Comparison of ENCODE assay signal across 18 cellular contexts in the genomic region with DNA sequence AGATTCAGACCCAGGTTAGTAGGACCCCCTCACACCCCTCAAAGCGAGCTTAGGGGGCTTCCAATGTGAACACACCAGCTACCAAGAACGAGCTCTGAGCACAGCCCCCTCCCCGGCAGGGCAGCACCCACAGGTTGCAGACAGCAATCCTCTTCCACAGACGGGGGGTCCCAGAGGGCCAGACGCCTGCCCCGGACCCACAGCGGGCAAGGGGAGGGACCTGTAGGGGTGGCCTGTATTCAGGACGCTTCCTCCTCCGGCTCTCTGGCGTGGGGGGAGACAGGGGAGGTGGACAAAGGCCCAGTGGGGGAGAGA. TPM values are rescaled to one million over a fixed set of nuclear protein-coding genes. Genes with fewer than 3 reads are reported as not detected.
DNase-seq lines count a peak whose midpoint lies in the region; TF ChIP-seq lines count a peak whose summit lies in the region.
"Had no signal": no experiment of that assay in that cellular context is flagged by ENCODE, and none has a peak within 500 bp of the region (broad histone marks: within the 10 kb centered on the region; RNA-seq: fewer than 3 reads in every experiment).

No MANE protein-coding gene starts in this region.

- CTCF ChIA-PET in mammary epithelial cell (lab: Charles Lee; ENCODE audit: low non-redundant PET), result no interaction called here

- DNase-seq in breast epithelium (ENCODE audit: low spot score in 2 of 2) (no peak), mammary epithelial cell (no peak), substantia nigra (lab: John Stamatoyannopoulos, UW) (peak in 1 of 49 donors; percentile 93), NCI-H82 treated with DMSO at 0.1 percent for 48 hours (lab: John Stamatoyannopoulos, UW; ENCODE audit: unreplicated experiment) (no peak)
- DNase-seq in activated CD8-positive, alpha-beta memory T cell treated with anti-CD3 and anti-CD28 coated beads, Interleukin-2, amount 50 U/mL, for 48 hours, result no peak
- DNase-seq: activated naive CD8-positive, alpha-beta T cell treated with anti-CD3 and anti-CD28 coated beads, Interleukin-2, amount 10 ng/mL, durations not matched to agents 7 days and 5 days; activated T-cell treated with anti-CD3 and anti-CD28 coated beads for 4 hours; CD4-positive, alpha-beta memory T cell; erythroblast; lower lobe of right lung; MM.1S; NCI-H82; T-helper 17 cell had no signal

- no peak for TF ChIP-seq POLR2A in breast epithelium (IDR thresholded peaks at IDR 0.05)

- H3K4me3 ChIP-seq in breast epithelium (peak overlapping the region in 2 of 3 donors; percentile 42 to 60), mammary epithelial cell (replicated peaks in 1 of 3; ENCODE audit: insufficient read depth in 1 of 3, low read depth in 2 of 3, low read length in 3 of 3) (no peak overlapping the region), iPS-15b (ENCODE audit: low read depth, low read length) (peak overlapping the region; percentile 32)
- H3K4me3 ChIP-seq: lower lobe of right lung, skin epidermis had no signal

- H3K9me3 ChIP-seq in breast epithelium (no peaks in the 10 kb centered on the region), mammary epithelial cell (replicated peaks; ENCODE audit: insufficient read depth, low read length) (no peaks in the 10 kb centered on the region), iPS-15b (ENCODE audit: control insufficient read depth, insufficient read depth, low read length) (no peaks in the 10 kb centered on the region)
- H3K9me3 ChIP-seq: lower lobe of right lung, neutrophil had no signal

- no peak overlapping the region for H3K4me2 ChIP-seq in mammary epithelial cell (ENCODE audit: insufficient read depth, low read depth, low read length)

- in situ Hi-C loops in mammary epithelial cell (cut with MboI; ENCODE audit: low sequenced_read_pairs in 2 of 2), result no loop called here

- no peaks in the 10 kb centered on the region for H3K4me1 ChIP-seq in breast epithelium
- H3K4me1 ChIP-seq in mammary epithelial cell (ENCODE audit: insufficient read depth, low read length), result no peaks in the 10 kb centered on the region
- peaks cover 21% of the 10 kb centered on the region for H3K4me1 ChIP-seq in iPS-15b (ENCODE audit: control insufficient read depth, insufficient read depth, low read length)

- no peaks in the 10 kb centered on the region for H3K36me3 ChIP-seq in breast epithelium
- no peaks in the 10 kb centered on the region for H3K36me3 ChIP-seq in mammary epithelial cell (ENCODE audit: insufficient read depth, low read length)
- H3K36me3 ChIP-seq in iPS-15b (ENCODE audit: control insufficient read depth, insufficient read depth, low read length), result peaks cover 13% of the 10 kb centered on the region
- H3K36me3 ChIP-seq: lower lobe of right lung, neutrophil had no signal

- intact Hi-C loops in breast epithelium (cut with DNase I; ENCODE audit: low total_unique reads) (no loop called here), mammary epithelial cell (cut with micrococcal nuclease) (no loop called here)

- H3K9ac ChIP-seq in mammary epithelial cell (ENCODE audit: insufficient read depth, low read length) (no peak overlapping the region), iPS-15b (ENCODE audit: low read depth, low read length) (no peak overlapping the region)

- H3K27me3 ChIP-seq in breast epithelium, result peaks cover 5 to 38% of the 10 kb centered on the region in 2 donors
- peaks cover 13% of the 10 kb centered on the region for H3K27me3 ChIP-seq in mammary epithelial cell (ENCODE audit: insufficient read depth, low read length)
- peaks cover 4% of the 10 kb centered on the region for H3K27me3 ChIP-seq in iPS-15b (ENCODE audit: control insufficient read depth, insufficient read depth, low read length)

- H3K27ac ChIP-seq in breast epithelium (peak overlapping the region; percentile 54 to 66), mammary epithelial cell (ENCODE audit: insufficient read depth, low read depth, low read length) (no peak overlapping the region), substantia nigra (ENCODE audit: low read depth, low read length, poor library complexity, severe bottlenecking) (peak overlapping the region; percentile 100)
- H3K27ac ChIP-seq: 22Rv1, lower lobe of right lung, neutrophil had no signal

- dilution Hi-C loops in mammary epithelial cell (cut with HindIII; ENCODE audit: low sequenced_read_pairs), result loop anchor here (5.0 kb wide), 1 partner anchor 647 kb away; no protein-coding TSS in a partner anchor

- WGBS in mammary epithelial cell (ENCODE audit: low coverage, missing lambda C conversion rate), result 12% methylated on average over 9 of the region's 10 CpGs

- BruUV-seq in mammary epithelial cell (replicated peaks; lab: Mats Ljungman, UMichigan), result no TSS peak

- no peaks in the 10 kb centered on the region for H4K20me1 ChIP-seq in mammary epithelial cell (ENCODE audit: insufficient read depth, low read length)

- TF ChIP-seq CTCF in breast epithelium (IDR thresholded peaks at IDR 0.05), result no peak
- no peak for TF ChIP-seq CTCF in mammary epithelial cell (conservative IDR thresholded peaks at IDR 0.05 in 1 of 2, IDR thresholded peaks at IDR 0.05 in 1 of 2; ENCODE audit: extremely low read depth in 1 of 2, insufficient read depth in 1 of 2, low read depth in 1 of 2, low read length in 2 of 2)

- no peak overlapping the region for H2AFZ ChIP-seq in mammary epithelial cell (ENCODE audit: low read depth, low read length)

- no peaks in the 10 kb centered on the region for H3K79me2 ChIP-seq in mammary epithelial cell (ENCODE audit: insufficient read depth, low read length)

RNA-seq across cellular contexts. Expression of gene TTYH1, which starts 4.8 kb away (rescaled TPM):
- total RNA-seq in breast epithelium (1 to 10 TPM in 2 of 3 donors, under 1 TPM in 1; 0.48 to 4.6 (median 4.0) TPM), mammary epithelial cell (under 1 TPM in 1 of 2 donors, not detected in 1; under 0.01 TPM)
- polyA plus RNA-seq in mammary epithelial cell, result not detected
- not detected for polyA minus RNA-seq in mammary epithelial cell
- total RNA-seq: CD4-positive, alpha-beta memory T cell; chondrocyte; lower lobe of right lung; T-helper 17 cell had no signal

RNA-seq across cellular contexts. Expression of gene LENG8, which starts 29.0 kb away (rescaled TPM):
- 100 to 1,000 TPM in 2 of 3 donors, 10 to 100 TPM in 1; 82.9 to 204 (median 148) TPM for total RNA-seq in breast epithelium
- 100 to 1,000 TPM in 1 of 2 donors, 10 to 100 TPM in 1; 68.3 to 212 TPM for total RNA-seq in mammary epithelial cell
- polyA plus RNA-seq in mammary epithelial cell, result 43.2 TPM
- 119 TPM for polyA minus RNA-seq in mammary epithelial cell

RNA-seq across cellular contexts. Expression of gene LENG9, which starts 43.6 kb away (rescaled TPM):
- 1 to 10 TPM; 4.5 to 8.2 (median 4.8) TPM for total RNA-seq in breast epithelium
- total RNA-seq in mammary epithelial cell, result 1 to 10 TPM; 6.3 to 7.3 TPM
- 1.9 TPM for polyA plus RNA-seq in mammary epithelial cell
- polyA minus RNA-seq in mammary epithelial cell, result 1.3 TPM

RNA-seq across cellular contexts. Expression of gene CDC42EP5, which starts 53.1 kb away (rescaled TPM):
- total RNA-seq in breast epithelium (10 to 100 TPM in 2 of 3 donors, 1 to 10 TPM in 1; 8.8 to 40.6 (median 17.4) TPM), mammary epithelial cell (10 to 100 TPM in 1 of 2 donors, 1 to 10 TPM in 1; 5.5 to 30.0 TPM)
- 8.8 TPM for polyA plus RNA-seq in mammary epithelial cell
- not detected for polyA minus RNA-seq in mammary epithelial cell
- total RNA-seq: activated naive CD8-positive, alpha-beta T cell treated with anti-CD3 and anti-CD28 coated beads, Interleukin-2, amount 10 ng/mL, durations not matched to agents 7 days and 5 days; CD4-positive, alpha-beta memory T cell; T-helper 17 cell had no signal
- polyA plus RNA-seq: CD4-positive, alpha-beta memory T cell had no signal

RNA-seq across cellular contexts. Expression of gene LAIR1, which starts 55.3 kb away (rescaled TPM):
- 10 to 100 TPM; 11.8 to 44.5 (median 23.1) TPM for total RNA-seq in breast epithelium
- not detected for total RNA-seq in mammary epithelial cell
- not detected for polyA plus RNA-seq in mammary epithelial cell
- polyA minus RNA-seq in mammary epithelial cell, result not detected
- total RNA-seq: chondrocyte had no signal

Comparison
In these comparisons a context has a peak if more than half of its experiments do, and no peak if none do; other contexts are left out.
1. H3K4me3 ChIP-seq: peak in breast epithelium (2 of 3) and iPS-15b (single experiment); none in mammary epithelial cell (0 of 3).